In the genomic region with DNA sequence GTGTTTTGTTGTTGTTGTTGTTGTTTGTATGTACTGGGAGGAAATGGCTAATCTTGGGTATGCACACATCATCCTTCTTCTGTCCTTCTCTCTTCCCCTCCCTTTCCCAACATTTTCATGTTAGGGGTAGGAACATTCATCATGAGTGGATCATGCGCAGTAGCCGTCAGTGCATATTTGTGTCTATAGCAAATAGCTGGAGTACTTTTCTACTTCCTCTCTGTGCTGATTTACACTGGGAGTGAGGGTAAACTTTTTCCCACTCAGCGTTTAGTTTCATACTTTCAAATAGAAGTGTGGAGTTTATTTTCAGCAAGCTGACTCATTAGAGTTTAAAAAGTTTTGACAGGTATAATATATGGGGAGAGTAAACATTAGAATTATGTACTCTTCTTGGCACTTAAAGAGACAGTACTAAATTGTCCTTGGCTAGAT, we compare ENCODE assay signal across 13 cellular contexts.
A peak's percentile ranks its signal among the peaks of the same experiment; 100 is the strongest.
DNase-seq lines count a peak whose midpoint lies in the region; ATAC-seq, FAIRE-seq and TF ChIP-seq lines count a peak whose summit lies in the region.
"Had no signal": no experiment of that assay in that cellular context is flagged by ENCODE, and none has a peak within 500 bp of the region (broad histone marks: within the 10 kb centered on the region; RNA-seq: fewer than 3 reads in every experiment).

No MANE protein-coding gene starts in this region.

- H3K4me3 ChIP-seq in mucosa of rectum (ENCODE audit: low read length in 2 of 2), result peak overlapping the region; percentile 4 to 84
- no peak overlapping the region for H3K4me3 ChIP-seq in endodermal cell (ENCODE audit: low read length)

- peak; percentile 93 for FAIRE-seq in urothelium cell line (lab: Jason Lieb, UNC)

- H3K27ac ChIP-seq in mucosa of rectum (ENCODE audit: low read depth in 2 of 2, low read length in 2 of 2) (peak overlapping the region; percentile 38 to 79), endodermal cell (ENCODE audit: low read depth, low read length) (no peak overlapping the region)

- H3K27ac Mint-ChIP-seq in endodermal cell, result no peak overlapping the region
- H3K27ac Mint-ChIP-seq in stimulated activated naive CD8-positive, alpha-beta T cell treated with anti-CD3 and anti-CD28 coated beads, Interleukin-15, amount 100 ng/mL, for 72 hours, result no peak overlapping the region
- H3K27ac Mint-ChIP-seq: activated CD8-positive, alpha-beta T cell treated with anti-CD3 and anti-CD28 coated beads, Interleukin-2, amount 10 ng/mL, durations not matched to agents 7 days and 5 days had no signal

- ATAC-seq in stimulated activated naive CD8-positive, alpha-beta T cell treated with anti-CD3 and anti-CD28 coated beads, Interleukin-15, amount 100 ng/mL, for 72 hours, result no peak
- ATAC-seq: activated CD8-positive, alpha-beta T cell treated with anti-CD3 and anti-CD28 coated beads, Interleukin-2, amount 10 ng/mL, durations not matched to agents 7 days and 5 days had no signal

- no peaks in the 10 kb centered on the region for H3K36me3 Mint-ChIP-seq in endodermal cell (ENCODE audit: low read depth)

- WGBS in endodermal cell (ENCODE audit: insufficient coverage in 1 of 2, insufficient read length in 1 of 2), 2 experiments, result 90 to 100% methylated on average over 2 to 3 of the region's 3 CpGs

- H3K27me3 ChIP-seq in mucosa of rectum (ENCODE audit: control insufficient read depth in 2 of 2, insufficient read depth in 2 of 2, low read length in 2 of 2), result no peaks in the 10 kb centered on the region
- peaks cover 51% of the 10 kb centered on the region for H3K27me3 ChIP-seq in endodermal cell (ENCODE audit: control insufficient read depth, insufficient read depth, low read length, poor library complexity, severe bottlenecking)

- H3K9me3 Mint-ChIP-seq in endodermal cell, result no peaks in the 10 kb centered on the region
- H3K9me3 Mint-ChIP-seq in stimulated activated naive CD8-positive, alpha-beta T cell treated with anti-CD3 and anti-CD28 coated beads, Interleukin-15, amount 100 ng/mL, for 72 hours, result no peaks in the 10 kb centered on the region

- DNase-seq in NCI-H2227 (lab: John Stamatoyannopoulos, UW; ENCODE audit: unreplicated experiment), result peak; percentile 4
- no peak for DNase-seq in NCI-H2227 treated with DMSO at 0.1 percent for 48 hours (lab: John Stamatoyannopoulos, UW)
- DNase-seq in fibroblast of gingiva (ENCODE audit: low read depth), result peak; percentile 45
- peak; percentile 27 for DNase-seq in urothelium cell line (ENCODE audit: low spot score)
- DNase-seq in endodermal cell, result no peak
- DNase-seq in stimulated activated naive CD8-positive, alpha-beta T cell treated with anti-CD3 and anti-CD28 coated beads, Interleukin-15, amount 100 ng/mL, for 72 hours, result no peak
- DNase-seq in NCI-H2081 treated with DMSO at 0.1 percent for 48 hours (lab: John Stamatoyannopoulos, UW), result no peak
- DNase-seq: 8988T; activated CD8-positive, alpha-beta T cell treated with anti-CD3 and anti-CD28 coated beads, Interleukin-2, amount 10 ng/mL, durations not matched to agents 7 days and 5 days; caudate nucleus; SIG-M5; stimulated activated naive CD4-positive, alpha-beta T cell treated with Interleukin-2 at 50 U/mL for 16 hours had no signal

- H3K27me3 Mint-ChIP-seq in endodermal cell (ENCODE audit: insufficient read depth), result peaks cover 50% of the 10 kb centered on the region
- H3K27me3 Mint-ChIP-seq in stimulated activated naive CD8-positive, alpha-beta T cell treated with anti-CD3 and anti-CD28 coated beads, Interleukin-15, amount 100 ng/mL, for 72 hours, result peaks cover 51% of the 10 kb centered on the region

- H3K9me3 ChIP-seq in mucosa of rectum (ENCODE audit: control insufficient read depth in 2 of 2, low read length in 2 of 2), result no peaks in the 10 kb centered on the region
- H3K9me3 ChIP-seq in endodermal cell (ENCODE audit: control insufficient read depth, low read length), result no peaks in the 10 kb centered on the region

- peaks cover 11% of the 10 kb centered on the region for H3K4me1 Mint-ChIP-seq in endodermal cell
- H3K4me1 Mint-ChIP-seq in stimulated activated naive CD8-positive, alpha-beta T cell treated with anti-CD3 and anti-CD28 coated beads, Interleukin-15, amount 100 ng/mL, for 72 hours, result peaks cover 5% of the 10 kb centered on the region

- no peak for TF ChIP-seq CTCF in endodermal cell (conservative IDR thresholded peaks at IDR 0.05)

- H3K9ac ChIP-seq in mucosa of rectum (ENCODE audit: low read depth in 1 of 2, low read length in 2 of 2), result no peak overlapping the region
- H3K9ac ChIP-seq in endodermal cell (ENCODE audit: extremely low read depth, low read length, poor library complexity, severe bottlenecking), result no peak overlapping the region

- H3K36me3 ChIP-seq in mucosa of rectum (ENCODE audit: control insufficient read depth in 2 of 2, insufficient read depth in 2 of 2, low read length in 2 of 2) (no peaks in the 10 kb centered on the region), endodermal cell (ENCODE audit: control insufficient read depth, insufficient read depth, low read length) (no peaks in the 10 kb centered on the region)

- H3K4me1 ChIP-seq in mucosa of rectum (ENCODE audit: control insufficient read depth in 2 of 2, insufficient read depth in 2 of 2, low read length in 2 of 2) (peaks cover 11 to 25% of the 10 kb centered on the region in 2 donors), endodermal cell (ENCODE audit: control insufficient read depth, insufficient read depth, low read length) (no peaks in the 10 kb centered on the region)

- H3K4me3 Mint-ChIP-seq in endodermal cell, result no peak overlapping the region
- no peak overlapping the region for H3K4me3 Mint-ChIP-seq in stimulated activated naive CD8-positive, alpha-beta T cell treated with anti-CD3 and anti-CD28 coated beads, Interleukin-15, amount 100 ng/mL, for 72 hours
- H3K4me3 Mint-ChIP-seq: activated CD8-positive, alpha-beta T cell treated with anti-CD3 and anti-CD28 coated beads, Interleukin-2, amount 10 ng/mL, durations not matched to agents 7 days and 5 days had no signal

Comparison
In these comparisons a context has a peak if more than half of its experiments do, and no peak if none do; other contexts are left out.
1. DNase-seq: peak in NCI-H2227 (single experiment), fibroblast of gingiva (single experiment) and urothelium cell line (single experiment); none in NCI-H2227 treated with DMSO at 0.1 percent for 48 hours (single experiment), endodermal cell (single experiment), stimulated activated naive CD8-positive, alpha-beta T cell treated with anti-CD3 and anti-CD28 coated beads, Interleukin-15, amount 100 ng/mL, for 72 hours (0 of 2) and NCI-H2081 treated with DMSO at 0.1 percent for 48 hours (single experiment).